ENCODE assay signal across 1 cellular context in the genomic region with DNA sequence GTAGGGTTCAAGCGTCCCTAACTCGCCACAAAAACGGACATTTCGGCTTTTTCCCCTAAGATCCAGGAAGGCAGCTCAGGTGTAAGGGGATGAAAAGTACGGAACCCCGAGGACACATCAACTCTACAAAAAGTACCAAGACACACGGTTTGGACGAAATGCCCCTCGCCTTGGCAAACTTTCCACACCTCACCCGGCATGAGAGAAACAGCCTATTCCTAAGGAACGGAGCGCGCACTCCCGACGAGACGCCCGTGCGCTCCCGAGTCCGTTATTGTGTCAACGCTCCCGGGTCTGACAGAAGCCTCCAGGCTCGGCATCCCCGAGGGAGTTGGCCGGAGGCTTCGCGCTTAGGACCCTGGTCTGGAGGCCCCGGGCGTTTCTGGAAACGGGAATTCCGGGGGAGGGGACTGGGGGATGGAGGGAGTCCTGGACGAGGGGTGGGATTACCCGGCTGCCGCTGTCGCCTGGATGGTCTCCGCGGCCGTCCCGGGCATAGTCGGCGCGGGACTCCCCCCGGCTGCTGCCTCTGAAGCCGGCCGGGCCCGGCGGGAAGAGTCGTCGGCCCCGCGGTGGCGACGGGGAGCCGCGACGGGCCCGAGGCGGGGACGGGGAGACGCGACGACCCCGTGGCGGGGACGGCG.
A peak's percentile ranks its signal among the peaks of the same experiment; 100 is the strongest.
TF ChIP-seq lines count a peak whose summit lies in the region.

No MANE protein-coding gene starts in this region.

TF ChIP-seq in HepG2, 621 proteins besides CTCF, POLR2A, EP300 and RAD21 (continued from another document and continues in another):
- TF ChIP-seq AGO2 (optimal IDR thresholded peaks at IDR 0.05; ENCODE audit: low read depth, low read length) (peak; percentile 61), GATAD1 (CRISPR knock-in tag; IDR thresholded peaks at IDR 0.05) (no peak), ATAD3A (CRISPR knock-in tag; IDR thresholded peaks at IDR 0.05) (no peak), BCL6 (CRISPR knock-in tag; IDR thresholded peaks at IDR 0.05) (0 out of 2 replicates have a peak, but pooled peaks have one; percentile 31), ZNF317 (CRISPR knock-in tag; IDR thresholded peaks at IDR 0.05) (no peak), KDM6A (CRISPR knock-in tag; IDR thresholded peaks at IDR 0.05; ENCODE audit: low read depth) (no peak), ZFAT (CRISPR knock-in tag; conservative IDR thresholded peaks at IDR 0.05) (no peak), ZNF75D (CRISPR knock-in tag; IDR thresholded peaks at IDR 0.05; ENCODE audit: borderline replicate concordance) (no peak), NCOR1 (IDR thresholded peaks at IDR 0.05; ENCODE audit: borderline replicate concordance, low read length) (no peak), SOX6 (IDR thresholded peaks at IDR 0.05) (no peak), SOX6 (CRISPR knock-in tag; IDR thresholded peaks at IDR 0.05) (no peak), NKX3-1 (CRISPR knock-in tag; IDR thresholded peaks at IDR 0.05) (no peak), ADNP (CRISPR knock-in tag; IDR thresholded peaks at IDR 0.05) (no peak), KAT7 (CRISPR knock-in tag; IDR thresholded peaks at IDR 0.05; ENCODE audit: borderline replicate concordance) (no peak), ZNF326 (CRISPR knock-in tag; IDR thresholded peaks at IDR 0.05; ENCODE audit: borderline replicate concordance) (no peak), JUND (CRISPR knock-in tag; IDR thresholded peaks at IDR 0.05) (no peak), JDP2 (CRISPR knock-in tag; IDR thresholded peaks at IDR 0.05; ENCODE audit: borderline replicate concordance) (no peak), CEBPB (IDR thresholded peaks at IDR 0.05; ENCODE audit: borderline replicate concordance, low read depth, low read length) (no peak), TBP (CRISPR knock-in tag; IDR thresholded peaks at IDR 0.05) (no peak), MAF1 (CRISPR knock-in tag; IDR thresholded peaks at IDR 0.05; ENCODE audit: borderline replicate concordance) (no peak), ZSCAN25 (CRISPR knock-in tag; IDR thresholded peaks at IDR 0.05) (no peak), NFKB2 (CRISPR knock-in tag; IDR thresholded peaks at IDR 0.05; ENCODE audit: borderline replicate concordance) (peak; percentile 61; the same call in 1 of the 2 replicates), NFIC (IDR thresholded peaks at IDR 0.05; ENCODE audit: low read length) (no peak), PAX8 (CRISPR knock-in tag; IDR thresholded peaks at IDR 0.05; ENCODE audit: borderline replicate concordance) (peak; percentile 90; the same call in 1 of the 2 replicates)
- TF ChIP-seq, protein P1, sequence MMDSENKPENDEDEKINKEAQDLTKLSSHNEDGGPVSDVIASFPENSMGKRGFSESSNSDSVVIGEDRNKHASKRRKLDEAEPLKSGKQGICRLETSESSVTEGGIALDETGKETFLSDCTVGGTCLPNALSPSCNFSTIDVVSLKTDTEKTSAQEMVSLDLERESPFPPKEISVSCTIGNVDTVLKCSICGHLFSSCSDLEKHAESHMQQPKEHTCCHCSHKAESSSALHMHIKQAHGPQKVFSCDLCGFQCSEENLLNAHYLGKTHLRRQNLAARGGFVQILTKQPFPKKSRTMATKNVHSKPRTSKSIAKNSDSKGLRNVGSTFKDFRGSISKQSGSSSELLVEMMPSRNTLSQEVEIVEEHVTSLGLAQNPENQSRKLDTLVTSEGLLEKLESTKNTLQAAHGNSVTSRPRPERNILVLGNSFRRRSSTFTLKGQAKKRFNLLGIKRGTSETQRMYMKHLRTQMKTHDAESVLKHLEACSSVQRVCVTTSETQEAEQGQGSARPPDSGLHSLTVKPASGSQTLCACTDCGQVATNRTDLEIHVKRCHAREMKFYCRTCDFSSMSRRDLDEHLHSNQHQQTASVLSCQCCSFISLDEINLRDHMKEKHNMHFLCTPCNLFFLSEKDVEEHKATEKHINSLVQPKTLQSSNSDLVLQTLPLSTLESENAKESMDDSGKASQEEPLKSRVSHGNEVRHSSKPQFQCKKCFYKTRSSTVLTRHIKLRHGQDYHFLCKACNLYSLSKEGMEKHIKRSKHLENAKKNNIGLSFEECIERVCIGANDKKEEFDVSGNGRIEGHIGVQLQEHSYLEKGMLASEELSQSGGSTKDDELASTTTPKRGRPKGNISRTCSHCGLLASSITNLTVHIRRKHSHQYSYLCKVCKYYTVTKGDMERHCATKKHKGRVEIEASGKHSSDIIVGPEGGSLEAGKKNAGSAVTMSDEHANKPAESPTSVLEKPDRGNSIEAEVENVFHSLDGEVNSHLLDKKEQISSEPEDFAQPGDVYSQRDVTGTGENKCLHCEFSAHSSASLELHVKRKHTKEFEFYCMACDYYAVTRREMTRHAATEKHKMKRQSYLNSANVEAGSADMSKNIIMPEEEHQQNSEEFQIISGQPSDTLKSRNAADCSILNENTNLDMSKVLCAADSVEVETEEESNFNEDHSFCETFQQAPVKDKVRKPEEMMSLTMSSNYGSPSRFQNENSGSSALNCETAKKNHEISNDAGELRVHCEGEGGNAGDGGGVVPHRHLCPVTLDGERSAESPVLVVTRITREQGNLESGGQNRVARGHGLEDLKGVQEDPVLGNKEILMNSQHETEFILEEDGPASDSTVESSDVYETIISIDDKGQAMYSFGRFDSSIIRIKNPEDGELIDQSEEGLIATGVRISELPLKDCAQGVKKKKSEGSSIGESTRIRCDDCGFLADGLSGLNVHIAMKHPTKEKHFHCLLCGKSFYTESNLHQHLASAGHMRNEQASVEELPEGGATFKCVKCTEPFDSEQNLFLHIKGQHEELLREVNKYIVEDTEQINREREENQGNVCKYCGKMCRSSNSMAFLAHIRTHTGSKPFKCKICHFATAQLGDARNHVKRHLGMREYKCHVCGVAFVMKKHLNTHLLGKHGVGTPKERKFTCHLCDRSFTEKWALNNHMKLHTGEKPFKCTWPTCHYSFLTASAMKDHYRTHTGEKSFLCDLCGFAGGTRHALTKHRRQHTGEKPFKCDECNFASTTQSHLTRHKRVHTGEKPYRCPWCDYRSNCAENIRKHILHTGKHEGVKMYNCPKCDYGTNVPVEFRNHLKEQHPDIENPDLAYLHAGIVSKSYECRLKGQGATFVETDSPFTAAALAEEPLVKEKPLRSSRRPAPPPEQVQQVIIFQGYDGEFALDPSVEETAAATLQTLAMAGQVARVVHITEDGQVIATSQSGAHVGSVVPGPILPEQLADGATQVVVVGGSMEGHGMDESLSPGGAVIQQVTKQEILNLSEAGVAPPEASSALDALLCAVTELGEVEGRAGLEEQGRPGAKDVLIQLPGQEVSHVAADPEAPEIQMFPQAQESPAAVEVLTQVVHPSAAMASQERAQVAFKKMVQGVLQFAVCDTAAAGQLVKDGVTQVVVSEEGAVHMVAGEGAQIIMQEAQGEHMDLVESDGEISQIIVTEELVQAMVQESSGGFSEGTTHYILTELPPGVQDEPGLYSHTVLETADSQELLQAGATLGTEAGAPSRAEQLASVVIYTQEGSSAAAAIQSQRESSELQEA (CRISPR knock-in tag; IDR thresholded peaks at IDR 0.05; ENCODE audit: not compliant biosample characterization) = peak; percentile 56
- TF ChIP-seq, protein P2, sequence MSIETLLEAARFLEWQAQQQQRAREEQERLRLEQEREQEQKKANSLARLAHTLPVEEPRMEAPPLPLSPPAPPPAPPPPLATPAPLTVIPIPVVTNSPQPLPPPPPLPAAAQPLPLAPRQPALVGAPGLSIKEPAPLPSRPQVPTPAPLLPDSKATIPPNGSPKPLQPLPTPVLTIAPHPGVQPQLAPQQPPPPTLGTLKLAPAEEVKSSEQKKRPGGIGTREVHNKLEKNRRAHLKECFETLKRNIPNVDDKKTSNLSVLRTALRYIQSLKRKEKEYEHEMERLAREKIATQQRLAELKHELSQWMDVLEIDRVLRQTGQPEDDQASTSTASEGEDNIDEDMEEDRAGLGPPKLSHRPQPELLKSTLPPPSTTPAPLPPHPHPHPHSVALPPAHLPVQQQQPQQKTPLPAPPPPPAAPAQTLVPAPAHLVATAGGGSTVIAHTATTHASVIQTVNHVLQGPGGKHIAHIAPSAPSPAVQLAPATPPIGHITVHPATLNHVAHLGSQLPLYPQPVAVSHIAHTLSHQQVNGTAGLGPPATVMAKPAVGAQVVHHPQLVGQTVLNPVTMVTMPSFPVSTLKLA (IDR thresholded peaks at IDR 0.05) = no peak
- TF ChIP-seq, protein P3, sequence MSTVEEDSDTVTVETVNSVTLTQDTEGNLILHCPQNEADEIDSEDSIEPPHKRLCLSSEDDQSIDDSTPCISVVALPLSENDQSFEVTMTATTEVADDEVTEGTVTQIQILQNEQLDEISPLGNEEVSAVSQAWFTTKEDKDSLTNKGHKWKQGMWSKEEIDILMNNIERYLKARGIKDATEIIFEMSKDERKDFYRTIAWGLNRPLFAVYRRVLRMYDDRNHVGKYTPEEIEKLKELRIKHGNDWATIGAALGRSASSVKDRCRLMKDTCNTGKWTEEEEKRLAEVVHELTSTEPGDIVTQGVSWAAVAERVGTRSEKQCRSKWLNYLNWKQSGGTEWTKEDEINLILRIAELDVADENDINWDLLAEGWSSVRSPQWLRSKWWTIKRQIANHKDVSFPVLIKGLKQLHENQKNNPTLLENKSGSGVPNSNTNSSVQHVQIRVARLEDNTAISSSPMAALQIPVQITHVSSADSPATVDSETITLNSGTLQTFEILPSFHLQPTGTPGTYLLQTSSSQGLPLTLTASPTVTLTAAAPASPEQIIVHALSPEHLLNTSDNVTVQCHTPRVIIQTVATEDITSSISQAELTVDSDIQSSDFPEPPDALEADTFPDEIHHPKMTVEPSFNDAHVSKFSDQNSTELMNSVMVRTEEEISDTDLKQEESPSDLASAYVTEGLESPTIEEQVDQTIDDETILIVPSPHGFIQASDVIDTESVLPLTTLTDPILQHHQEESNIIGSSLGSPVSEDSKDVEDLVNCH (CRISPR knock-in tag; IDR thresholded peaks at IDR 0.05) = no peak
- TF ChIP-seq, protein P4, sequence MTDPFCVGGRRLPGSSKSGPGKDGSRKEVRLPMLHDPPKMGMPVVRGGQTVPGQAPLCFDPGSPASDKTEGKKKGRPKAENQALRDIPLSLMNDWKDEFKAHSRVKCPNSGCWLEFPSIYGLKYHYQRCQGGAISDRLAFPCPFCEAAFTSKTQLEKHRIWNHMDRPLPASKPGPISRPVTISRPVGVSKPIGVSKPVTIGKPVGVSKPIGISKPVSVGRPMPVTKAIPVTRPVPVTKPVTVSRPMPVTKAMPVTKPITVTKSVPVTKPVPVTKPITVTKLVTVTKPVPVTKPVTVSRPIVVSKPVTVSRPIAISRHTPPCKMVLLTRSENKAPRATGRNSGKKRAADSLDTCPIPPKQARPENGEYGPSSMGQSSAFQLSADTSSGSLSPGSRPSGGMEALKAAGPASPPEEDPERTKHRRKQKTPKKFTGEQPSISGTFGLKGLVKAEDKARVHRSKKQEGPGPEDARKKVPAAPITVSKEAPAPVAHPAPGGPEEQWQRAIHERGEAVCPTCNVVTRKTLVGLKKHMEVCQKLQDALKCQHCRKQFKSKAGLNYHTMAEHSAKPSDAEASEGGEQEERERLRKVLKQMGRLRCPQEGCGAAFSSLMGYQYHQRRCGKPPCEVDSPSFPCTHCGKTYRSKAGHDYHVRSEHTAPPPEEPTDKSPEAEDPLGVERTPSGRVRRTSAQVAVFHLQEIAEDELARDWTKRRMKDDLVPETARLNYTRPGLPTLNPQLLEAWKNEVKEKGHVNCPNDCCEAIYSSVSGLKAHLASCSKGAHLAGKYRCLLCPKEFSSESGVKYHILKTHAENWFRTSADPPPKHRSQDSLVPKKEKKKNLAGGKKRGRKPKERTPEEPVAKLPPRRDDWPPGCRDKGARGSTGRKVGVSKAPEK (CRISPR knock-in tag; IDR thresholded peaks at IDR 0.05; ENCODE audit: borderline replicate concordance) = no peak; the same call in 1 of the 2 replicates
- TF ChIP-seq, protein P5, sequence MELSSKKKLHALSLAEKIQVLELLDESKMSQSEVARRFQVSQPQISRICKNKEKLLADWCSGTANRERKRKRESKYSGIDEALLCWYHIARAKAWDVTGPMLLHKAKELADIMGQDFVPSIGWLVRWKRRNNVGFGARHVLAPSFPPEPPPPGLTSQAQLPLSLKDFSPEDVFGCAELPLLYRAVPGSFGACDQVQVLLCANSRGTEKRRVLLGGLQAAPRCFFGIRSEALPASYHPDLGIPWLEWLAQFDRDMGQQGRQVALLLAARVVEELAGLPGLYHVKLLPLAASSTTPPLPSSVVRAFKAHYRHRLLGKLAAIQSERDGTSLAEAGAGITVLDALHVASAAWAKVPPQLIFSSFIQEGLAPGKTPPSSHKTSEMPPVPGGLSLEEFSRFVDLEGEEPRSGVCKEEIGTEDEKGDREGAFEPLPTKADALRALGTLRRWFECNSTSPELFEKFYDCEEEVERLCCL (CRISPR knock-in tag; IDR thresholded peaks at IDR 0.05; ENCODE audit: borderline replicate concordance) = no peak
- TF ChIP-seq, protein P6, sequence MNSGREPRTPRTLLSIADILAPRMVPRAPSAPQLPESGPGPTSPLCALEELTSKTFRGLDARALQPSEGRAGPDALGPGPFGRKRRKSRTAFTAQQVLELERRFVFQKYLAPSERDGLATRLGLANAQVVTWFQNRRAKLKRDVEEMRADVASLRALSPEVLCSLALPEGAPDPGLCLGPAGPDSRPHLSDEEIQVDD (CRISPR knock-in tag; IDR thresholded peaks at IDR 0.05; ENCODE audit: borderline replicate concordance) = no peak
- TF ChIP-seq, protein P7, sequence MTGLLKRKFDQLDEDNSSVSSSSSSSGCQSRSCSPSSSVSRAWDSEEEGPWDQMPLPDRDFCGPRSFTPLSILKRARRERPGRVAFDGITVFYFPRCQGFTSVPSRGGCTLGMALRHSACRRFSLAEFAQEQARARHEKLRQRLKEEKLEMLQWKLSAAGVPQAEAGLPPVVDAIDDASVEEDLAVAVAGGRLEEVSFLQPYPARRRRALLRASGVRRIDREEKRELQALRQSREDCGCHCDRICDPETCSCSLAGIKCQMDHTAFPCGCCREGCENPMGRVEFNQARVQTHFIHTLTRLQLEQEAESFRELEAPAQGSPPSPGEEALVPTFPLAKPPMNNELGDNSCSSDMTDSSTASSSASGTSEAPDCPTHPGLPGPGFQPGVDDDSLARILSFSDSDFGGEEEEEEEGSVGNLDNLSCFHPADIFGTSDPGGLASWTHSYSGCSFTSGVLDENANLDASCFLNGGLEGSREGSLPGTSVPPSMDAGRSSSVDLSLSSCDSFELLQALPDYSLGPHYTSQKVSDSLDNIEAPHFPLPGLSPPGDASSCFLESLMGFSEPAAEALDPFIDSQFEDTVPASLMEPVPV (CRISPR knock-in tag; IDR thresholded peaks at IDR 0.05) = peak; percentile 44; the same call in 1 of the 2 replicates
